Comparison of ENCODE assay signal across 11 cellular contexts in genomic region chr6:43077981-43078411, GRCh38. TPM values are rescaled to one million over a fixed set of nuclear protein-coding genes. Genes with fewer than 3 reads are reported as not detected.
DNase-seq lines count a peak whose midpoint lies in the region; ATAC-seq, FAIRE-seq and TF ChIP-seq lines count a peak whose summit lies in the region.
"Had no signal": no experiment of that assay in that cellular context is flagged by ENCODE, and none has a peak within 500 bp of the region (broad histone marks: within the 10 kb centered on the region; RNA-seq: fewer than 3 reads in every experiment).

No MANE protein-coding gene starts in this region.

- H3K36me3 Mint-ChIP-seq in naive thymus-derived CD4-positive, alpha-beta T cell = peaks cover 0 to 7% (median 2%) of the 10 kb centered on the region in 5 donors

- DNase-seq in AG10803 (ENCODE audit: low read depth) (peak; percentile 95), IMR-90 (peak; percentile 67), H1 (ENCODE audit: low read depth in 1 of 2, low spot score in 2 of 2) (no peak), MV-4-11 (lab: John Stamatoyannopoulos, UW) (no peak), cortex of kidney (lab: John Stamatoyannopoulos, UW) (no peak), ecto neural progenitor cell (ENCODE audit: low spot score) (no peak)
- DNase-seq in naive thymus-derived CD4-positive, alpha-beta T cell = no peak
- DNase-seq in stimulated activated naive CD4-positive, alpha-beta T cell treated with Interleukin-2 at 50 U/mL for 16 hours (lab: John Stamatoyannopoulos, UW) = no peak
- DNase-seq: activated CD4-positive, alpha-beta T cell treated with anti-CD3 and anti-CD28 coated beads, Interleukin-2, amount 50 U/mL, for 48 hours had no signal

- peaks cover 12 to 61% of the 10 kb centered on the region in 2 experiments for H3K79me2 ChIP-seq in H1 (ENCODE audit: control insufficient read depth in 1 of 2, insufficient read depth in 2 of 2, low read length in 2 of 2)

- intact Hi-C loops in IMR-90 (cut with micrococcal nuclease) = loop anchor here (1.0 to 2.0 kb wide), 2 partner anchors 13 to 36 kb away; no protein-coding TSS in a partner anchor
- intact Hi-C loops in naive thymus-derived CD4-positive, alpha-beta T cell (cut with micrococcal nuclease) = no loop called here

- POLR2A ChIA-PET in IMR-90 (lab: Charles Lee; ENCODE audit: unreplicated experiment) (no interaction called here), H1 (lab: Charles Lee; ENCODE audit: partially characterized antibody) (interaction anchor here (0.9 to 5.0 kb wide), 12 partner anchors 9 to 102 kb away, joined by 3 to 43 read pairs (median 9); partner anchors contain the start of genes CUL7, KLC4, MRPL2 and SRF)
- POLR2A ChIA-PET in naive thymus-derived CD4-positive, alpha-beta T cell (lab: Charles Lee) = interaction anchor here (0.6 kb wide), 1 partner anchor 12 kb away, joined by 3 read pairs; no protein-coding TSS in a partner anchor

- H2BK20ac ChIP-seq in IMR-90 (ENCODE audit: low read depth, low read length) (peak overlapping the region; percentile 5), H1 (ENCODE audit: low read length) (no peak overlapping the region)

- TF ChIP-seq RAD21 in IMR-90 (IDR thresholded peaks at IDR 0.05; ENCODE audit: low read length) (no peak), H1 (IDR thresholded peaks at IDR 0.05 in 1 of 2, conservative IDR thresholded peaks at IDR 0.05 in 1 of 2; ENCODE audit: low read depth in 2 of 2, low read length in 2 of 2) (no peak)

- H2BK120ac ChIP-seq in IMR-90 (ENCODE audit: low read depth, low read length) (peak overlapping the region; percentile 76), H1 (replicated peaks; ENCODE audit: low read depth, low read length) (no peak overlapping the region)

- peaks cover 10% of the 10 kb centered on the region; the same call in 1 of the 2 replicates for H3K23me2 ChIP-seq in H1 (ENCODE audit: low read depth, low read length)

- no TSS peak for BruUV-seq in IMR-90 (replicated peaks; lab: Mats Ljungman, UMichigan)

- H3K4me2 ChIP-seq in IMR-90 (ENCODE audit: low read depth, low read length) (peak overlapping the region; percentile 93), H1 (ENCODE audit: insufficient read depth in 1 of 2, low read depth in 2 of 2, low read length in 2 of 2) (peak overlapping the region; percentile 68 to 72)

- H3K9ac ChIP-seq in IMR-90 (ENCODE audit: low read depth, low read length) = peak overlapping the region; percentile 92
- peak overlapping the region in 1 of 4 experiments; percentile 16; a peak in 2 of 7 replicates for H3K9ac ChIP-seq in H1 (replicated peaks in 1 of 4; ENCODE audit: extremely low read depth in 1 of 4, low read depth in 3 of 4, low read length in 3 of 4)

- peak; percentile 15; the same call in 1 of the 2 replicates for TF ChIP-seq CTCF in AG10803 (conservative IDR thresholded peaks at IDR 0.05; ENCODE audit: low read length)
- TF ChIP-seq CTCF in IMR-90 (conservative IDR thresholded peaks at IDR 0.05; ENCODE audit: low read depth, low read length) = no peak
- no peak for TF ChIP-seq CTCF in H1 (IDR thresholded peaks at IDR 0.05; ENCODE audit: control extremely low read depth in 1 of 3, insufficient read depth in 1 of 3, low read depth in 1 of 3, low read length in 3 of 3)

- no peak for TF ChIP-seq EP300 in H1 (IDR thresholded peaks at IDR 0.05; ENCODE audit: borderline replicate concordance in 1 of 2, low read depth in 2 of 2, low read length in 2 of 2)

- peak overlapping the region; percentile 16 for H2AFZ ChIP-seq in IMR-90 (replicated peaks; ENCODE audit: low read length, poor library complexity)
- no peak overlapping the region for H2AFZ ChIP-seq in H1 (ENCODE audit: low read length)

- no peak for ATAC-seq in IMR-90 (ENCODE audit: low read depth)
- no peak for ATAC-seq in naive thymus-derived CD4-positive, alpha-beta T cell
- ATAC-seq: Right ventricle myocardium inferior had no signal

- peak overlapping the region in 8 of 10 donors; percentile 13 to 77 (median 43) for H3K4me3 Mint-ChIP-seq in naive thymus-derived CD4-positive, alpha-beta T cell

- peak overlapping the region; percentile 75 for H4K91ac ChIP-seq in IMR-90 (ENCODE audit: insufficient read depth, low read depth, low read length)
- no peak overlapping the region for H4K91ac ChIP-seq in H1 (replicated peaks; ENCODE audit: insufficient read length, low read length)

- peaks cover 34% of the 10 kb centered on the region for H4K20me1 ChIP-seq in IMR-90 (ENCODE audit: insufficient read depth, low read length)
- peaks cover 14 to 18% of the 10 kb centered on the region in 2 experiments for H4K20me1 ChIP-seq in H1 (replicated peaks in 1 of 2; ENCODE audit: control insufficient read depth in 1 of 2, insufficient read depth in 2 of 2, low read length in 2 of 2)

- peaks cover 18% of the 10 kb centered on the region for H3K9me1 ChIP-seq in IMR-90 (ENCODE audit: insufficient read depth, low read length)

- H3K18ac ChIP-seq in IMR-90 (ENCODE audit: low read depth, low read length) (peak overlapping the region; percentile 79), H1 (ENCODE audit: extremely low read depth, low read length) (peak overlapping the region; percentile 32; the same call in 1 of the 2 replicates)

- H3K79me1 ChIP-seq in IMR-90 (ENCODE audit: low read depth in 1 of 2, low read length in 2 of 2) = peaks cover 17 to 67% of the 10 kb centered on the region in 2 experiments
- H3K79me1 ChIP-seq in H1 (ENCODE audit: low read depth, low read length) = peaks cover 14% of the 10 kb centered on the region

- H3K9me3 ChIP-seq in IMR-90 (ENCODE audit: control insufficient read depth, insufficient read depth, low read length) (no peaks in the 10 kb centered on the region), H1 (ENCODE audit: insufficient read depth in 2 of 2, low read depth in 1 of 2, low read length in 1 of 2) (no peaks in the 10 kb centered on the region)
- H3K9me3 ChIP-seq in naive thymus-derived CD4-positive, alpha-beta T cell (ENCODE audit: control insufficient read depth in 2 of 3, low read length in 3 of 3) = no peaks in the 10 kb centered on the region
- H3K9me3 ChIP-seq: ascending aorta had no signal

- H3K23ac ChIP-seq in IMR-90 (ENCODE audit: low read depth, low read length) (peak overlapping the region; percentile 93), H1 (ENCODE audit: insufficient read length) (no peak overlapping the region)

- peak overlapping the region; percentile 86 for H3K4ac ChIP-seq in IMR-90 (ENCODE audit: low read depth, low read length)
- no peak overlapping the region for H3K4ac ChIP-seq in H1 (replicated peaks; ENCODE audit: insufficient read length, low read depth, low read length)

- no peaks in the 10 kb centered on the region for H3K9me3 Mint-ChIP-seq in naive thymus-derived CD4-positive, alpha-beta T cell

- peak overlapping the region; percentile 47; the same call in 1 of the 3 replicates for H2BK15ac ChIP-seq in IMR-90 (ENCODE audit: low read depth, low read length)
- H2BK15ac ChIP-seq in H1 (ENCODE audit: low read length) = 0 out of 2 replicates have a peak overlapping the region, but pooled peaks have one; percentile 46

- peaks cover 0 to 8% (median 0%) of the 10 kb centered on the region in 7 donors for H3K4me1 Mint-ChIP-seq in naive thymus-derived CD4-positive, alpha-beta T cell

- H3K36me3 ChIP-seq in IMR-90 (ENCODE audit: control insufficient read depth, insufficient read depth, low read length) = peaks cover 3% of the 10 kb centered on the region; the same call in 1 of the 2 replicates
- peaks cover 0 to 1% (median 0%) of the 10 kb centered on the region in 4 experiments; a peak in 2 of 8 replicates for H3K36me3 ChIP-seq in H1 (ENCODE audit: control insufficient read depth in 2 of 4, insufficient read depth in 4 of 4, low read length in 3 of 4)
- H3K36me3 ChIP-seq in naive thymus-derived CD4-positive, alpha-beta T cell (ENCODE audit: control insufficient read depth in 2 of 3, insufficient read depth in 3 of 3, low read length in 3 of 3) = peaks cover 0 to 8% (median 0%) of the 10 kb centered on the region in 3 experiments

- H3K56ac ChIP-seq in IMR-90 (ENCODE audit: extremely low read depth, insufficient read depth, low read length) (peak overlapping the region; percentile 12; the same call in 1 of the 2 replicates), H1 (replicated peaks; ENCODE audit: insufficient read length, low read depth, low read length) (no peak overlapping the region)

- peak overlapping the region; percentile 66 for H2AK9ac ChIP-seq in IMR-90 (replicated peaks; ENCODE audit: low read depth, low read length, poor library complexity)

- in situ Hi-C loops in IMR-90 (cut with MboI; ENCODE audit: low sequenced_read_pairs) = loop anchor here (5.0 kb wide), 1 partner anchor 49 kb away; no protein-coding TSS in a partner anchor

- H4K5ac ChIP-seq in IMR-90 (ENCODE audit: low read depth, low read length) (peak overlapping the region; percentile 68), H1 (ENCODE audit: insufficient read length, low read depth, low read length) (no peak overlapping the region)

- WGBS in IMR-90 (ENCODE audit: extremely low coverage in 2 of 2, insufficient read length in 1 of 2), 2 experiments = 33% methylated on average over 3 of the region's 4 CpGs; no CpG with 5 or more reads in 1 of the 2 experiments
- 52% methylated on average over 4 of the region's 4 CpGs; no CpG with 5 or more reads in 1 of the 2 experiments for WGBS in H1 (ENCODE audit: extremely low coverage in 1 of 2, insufficient coverage in 1 of 2, insufficient read length in 1 of 2, insufficient replicate concordance in 2 of 2, low coverage in 1 of 2, low lambda C conversion rate in 2 of 2, missing lambda C conversion rate in 1 of 2), 2 experiments

- H3K27me3 Mint-ChIP-seq in naive thymus-derived CD4-positive, alpha-beta T cell = peaks cover 15 to 45% (median 18%) of the 10 kb centered on the region in 5 donors

- H2BK12ac ChIP-seq in H1 (ENCODE audit: low read depth, low read length) = no peak overlapping the region

- H3K14ac ChIP-seq in IMR-90 (replicated peaks; ENCODE audit: low read depth, low read length) = peak overlapping the region; percentile 97
- no peak overlapping the region for H3K14ac ChIP-seq in H1 (ENCODE audit: insufficient read length)

- H2BK5ac ChIP-seq in IMR-90 (ENCODE audit: low read depth, low read length, poor library complexity, severe bottlenecking) = peak overlapping the region; percentile 84
- H2BK5ac ChIP-seq in H1 (ENCODE audit: low read depth, low read length) = no peak overlapping the region

- FAIRE-seq in H1 (lab: Jason Lieb, UNC) = no peak

- H3K4me3 ChIP-seq in AG10803 (ENCODE audit: low read length) = peak overlapping the region; percentile 87
- peak overlapping the region; percentile 76 for H3K4me3 ChIP-seq in IMR-90 (ENCODE audit: insufficient read depth, low read depth, low read length)
- H3K4me3 ChIP-seq in H1 (ENCODE audit: extremely low read depth in 1 of 4, insufficient read depth in 2 of 4, low read depth in 3 of 4, low read length in 4 of 4) = peak overlapping the region; percentile 84 to 95 (median 94); a peak in 7 of 8 replicates
- H3K4me3 ChIP-seq in naive thymus-derived CD4-positive, alpha-beta T cell (ENCODE audit: low read length) = no peak overlapping the region

- H3K27me3 ChIP-seq in IMR-90 (ENCODE audit: control insufficient read depth, insufficient read depth, low read length) (no peaks in the 10 kb centered on the region), H1 (replicated peaks in 1 of 4; ENCODE audit: control insufficient read depth in 3 of 4, extremely low read depth in 1 of 4, insufficient read depth in 3 of 4, low read length in 3 of 4) (0 out of 7 replicates have a peak, but pooled peaks cover 0 to 2% (median 0%) of the 10 kb centered on the region in 4 experiments)
- H3K27me3 ChIP-seq in naive thymus-derived CD4-positive, alpha-beta T cell (ENCODE audit: control insufficient read depth in 2 of 2, insufficient read depth in 2 of 2, low read length in 2 of 2) = no peaks in the 10 kb centered on the region

- CTCF ChIA-PET in IMR-90 (lab: Yijun Ruan, JAX) (interaction anchor here (0.7 kb wide), 1 partner anchor 42 kb away, joined by 3 read pairs; no protein-coding TSS in a partner anchor), H1 (lab: Charles Lee; ENCODE audit: partially characterized antibody) (interaction anchor here (0.6 to 4.8 kb wide), 8 partner anchors 7 to 96 kb away, joined by 3 to 40 read pairs (median 12); no protein-coding TSS in a partner anchor)
- CTCF ChIA-PET in naive thymus-derived CD4-positive, alpha-beta T cell (lab: Charles Lee) = no interaction called here

- no peak overlapping the region for H3K27ac Mint-ChIP-seq in naive thymus-derived CD4-positive, alpha-beta T cell

- H4K8ac ChIP-seq in IMR-90 (ENCODE audit: low read depth in 2 of 2, low read length in 2 of 2) = peak overlapping the region; percentile 35 to 73; a peak in 3 of 4 replicates
- no peak overlapping the region for H4K8ac ChIP-seq in H1 (ENCODE audit: extremely low read depth, insufficient read depth, low read length)

- H3K27ac ChIP-seq in IMR-90 (ENCODE audit: insufficient read depth, low read length) = peak overlapping the region; percentile 77
- no peak overlapping the region for H3K27ac ChIP-seq in H1 (ENCODE audit: low read depth, low read length)
- no peak overlapping the region for H3K27ac ChIP-seq in naive thymus-derived CD4-positive, alpha-beta T cell (ENCODE audit: low read depth, low read length)
- H3K27ac ChIP-seq: ascending aorta had no signal

- no peak for TF ChIP-seq POLR2A in IMR-90 (IDR thresholded peaks at IDR 0.05; ENCODE audit: low read depth, low read length)
- no peak for TF ChIP-seq POLR2A in H1 (IDR thresholded peaks at IDR 0.05; ENCODE audit: control extremely low read depth in 1 of 2, low read depth in 2 of 2, low read length in 2 of 2)

- dilution Hi-C loops in IMR-90 (cut with HindIII; ENCODE audit: low sequenced_read_pairs, unreplicated experiment) = no loop called here

- peak overlapping the region; percentile 68; the same call in 1 of the 2 replicates for H2AK5ac ChIP-seq in IMR-90 (ENCODE audit: low read depth, low read length)
- no peak overlapping the region; the same call in 1 of the 2 replicates for H2AK5ac ChIP-seq in H1 (ENCODE audit: low read depth, low read length)

- H3K4me1 ChIP-seq in IMR-90 (ENCODE audit: control insufficient read depth, insufficient read depth, low read length) (peaks cover 31% of the 10 kb centered on the region), H1 (replicated peaks in 1 of 4; ENCODE audit: control insufficient read depth in 3 of 4, insufficient read depth in 4 of 4, low read length in 3 of 4) (peaks cover 6 to 19% (median 10%) of the 10 kb centered on the region in 4 experiments; a peak in 6 of 7 replicates)
- H3K4me1 ChIP-seq in naive thymus-derived CD4-positive, alpha-beta T cell (ENCODE audit: control insufficient read depth in 2 of 2, insufficient read depth in 2 of 2, low read length in 2 of 2) = no peaks in the 10 kb centered on the region

RNA-seq across cellular contexts. Expression of gene PTK7, which starts 1.9 kb away (rescaled TPM):
- total RNA-seq in IMR-90 (2012; rRNA removed) = 44.4 and 47.1 TPM in 2 replicates
- polyA plus RNA-seq in IMR-90 (2012; rRNA removed) (122 and 142 TPM in 2 replicates), H1 (2011; rRNA removed) (110 and 133 TPM in 2 replicates)
- 77.1 and 216 TPM in 2 replicates for polyA plus RNA-seq in IMR-90 (2012; cell fraction: cytosol; rRNA removed)
- polyA plus RNA-seq in IMR-90 (2012; cell fraction: nucleus; rRNA removed; ENCODE audit: low replicate concordance) = 374 and 547 TPM in 2 replicates
- total RNA-seq in H1 (2021; fragmentation: NEBNext Ultra II Directional; extraction: Animal tissue kit (Norgen Biotek cat#: 25700)) = 130 and 138 TPM in 2 replicates
- polyA plus RNA-seq in H1 (2011; cell fraction: cytosol; rRNA removed) = 105 TPM
- polyA plus RNA-seq in H1 (2011; cell fraction: nucleus; rRNA removed) = 256 TPM
- 146 to 167 TPM (median 153 TPM) in 4 replicates for polyA plus RNA-seq in H1 (2012, experiment 1 of 2)
- polyA plus RNA-seq in H1 (2012, experiment 2 of 2) = 166 TPM
- 111 TPM for polyA plus RNA-seq in H1 (2013, experiment 1 of 2)
- 96.7 TPM for polyA plus RNA-seq in H1 (2013, experiment 2 of 2)
- polyA minus RNA-seq in H1 (2011; rRNA and poly(A)+ RNA removed) = 151 and 164 TPM in 2 replicates
- polyA minus RNA-seq in H1 (2011; cell fraction: cytosol; rRNA and poly(A)+ RNA removed) = 99.5 TPM
- polyA minus RNA-seq in H1 (2011; cell fraction: nucleus; rRNA and poly(A)+ RNA removed) = 99.6 TPM
- 1 to 10 TPM in 4 of 5 experiments, under 1 TPM in 1; 0.51 to 3.5 (median 1.4) TPM for total RNA-seq in naive thymus-derived CD4-positive, alpha-beta T cell
- polyA plus RNA-seq in naive thymus-derived CD4-positive, alpha-beta T cell = under 1 TPM; 0.31 to 0.38 TPM

RNA-seq across cellular contexts. Expression of gene KLC4, which starts 18.6 kb away (rescaled TPM):
- 9.7 and 10.9 TPM in 2 replicates for total RNA-seq in IMR-90 (2012; rRNA removed)
- polyA plus RNA-seq in IMR-90 (2012; rRNA removed) (12.4 and 13.0 TPM in 2 replicates), H1 (2011; rRNA removed) (15.7 and 23.8 TPM in 2 replicates)
- 7.7 and 11.3 TPM in 2 replicates for polyA plus RNA-seq in IMR-90 (2012; cell fraction: cytosol; rRNA removed)
- polyA plus RNA-seq in IMR-90 (2012; cell fraction: nucleus; rRNA removed; ENCODE audit: low replicate concordance) = 63.8 and 69.4 TPM in 2 replicates
- total RNA-seq in H1 (2021; fragmentation: NEBNext Ultra II Directional; extraction: Animal tissue kit (Norgen Biotek cat#: 25700)) = 27.7 and 28.5 TPM in 2 replicates
- polyA plus RNA-seq in H1 (2011; cell fraction: cytosol; rRNA removed) = 23.5 TPM
- polyA plus RNA-seq in H1 (2011; cell fraction: nucleus; rRNA removed) = 63.1 TPM
- 17.2 to 26.8 TPM (median 26.2 TPM) in 4 replicates for polyA plus RNA-seq in H1 (2012, experiment 1 of 2)
- 20.2 TPM for polyA plus RNA-seq in H1 (2012, experiment 2 of 2)
- 14.9 TPM for polyA plus RNA-seq in H1 (2013, experiment 1 of 2)
- polyA plus RNA-seq in H1 (2013, experiment 2 of 2) = 13.6 TPM
- 17.6 and 19.2 TPM in 2 replicates for polyA minus RNA-seq in H1 (2011; rRNA and poly(A)+ RNA removed)
- 9.5 TPM for polyA minus RNA-seq in H1 (2011; cell fraction: cytosol; rRNA and poly(A)+ RNA removed)
- 20.0 TPM for polyA minus RNA-seq in H1 (2011; cell fraction: nucleus; rRNA and poly(A)+ RNA removed)
- total RNA-seq in naive thymus-derived CD4-positive, alpha-beta T cell = 10 to 100 TPM; 16.5 to 56.9 (median 42.5) TPM
- polyA plus RNA-seq in naive thymus-derived CD4-positive, alpha-beta T cell = 10 to 100 TPM; 11.6 to 12.7 TPM

RNA-seq across cellular contexts. Expression of gene MRPL2, which starts 18.8 kb away (rescaled TPM):
- 15.8 and 18.1 TPM in 2 replicates for total RNA-seq in IMR-90 (2012; rRNA removed)
- polyA plus RNA-seq in IMR-90 (2012; rRNA removed) (45.9 and 46.8 TPM in 2 replicates), H1 (2011; rRNA removed) (58.7 and 61.0 TPM in 2 replicates)
- 23.2 and 43.0 TPM in 2 replicates for polyA plus RNA-seq in IMR-90 (2012; cell fraction: cytosol; rRNA removed)
- polyA plus RNA-seq in IMR-90 (2012; cell fraction: nucleus; rRNA removed; ENCODE audit: low replicate concordance) = 38.5 and 46.5 TPM in 2 replicates
- total RNA-seq in H1 (2021; fragmentation: NEBNext Ultra II Directional; extraction: Animal tissue kit (Norgen Biotek cat#: 25700)) = 97.7 and 99.9 TPM in 2 replicates
- 50.1 TPM for polyA plus RNA-seq in H1 (2011; cell fraction: cytosol; rRNA removed)
- 62.3 TPM for polyA plus RNA-seq in H1 (2011; cell fraction: nucleus; rRNA removed)
- polyA plus RNA-seq in H1 (2012, experiment 1 of 2) = 74.9 to 127 TPM (median 111 TPM) in 4 replicates
- polyA plus RNA-seq in H1 (2012, experiment 2 of 2) = 83.0 TPM
- 66.2 TPM for polyA plus RNA-seq in H1 (2013, experiment 1 of 2)
- polyA plus RNA-seq in H1 (2013, experiment 2 of 2) = 61.9 TPM
- 34.6 and 36.2 TPM in 2 replicates for polyA minus RNA-seq in H1 (2011; rRNA and poly(A)+ RNA removed)
- 37.5 TPM for polyA minus RNA-seq in H1 (2011; cell fraction: cytosol; rRNA and poly(A)+ RNA removed)
- polyA minus RNA-seq in H1 (2011; cell fraction: nucleus; rRNA and poly(A)+ RNA removed) = 16.5 TPM
- 10 to 100 TPM; 32.0 to 57.5 (median 47.7) TPM for total RNA-seq in naive thymus-derived CD4-positive, alpha-beta T cell
- polyA plus RNA-seq in naive thymus-derived CD4-positive, alpha-beta T cell = 10 to 100 TPM; 48.4 to 58.6 TPM

RNA-seq across cellular contexts. Expression of gene CUL7, which starts 24.3 kb away (rescaled TPM):
- total RNA-seq in IMR-90 (2012; rRNA removed) = 33.3 and 39.3 TPM in 2 replicates
- 38.0 and 39.9 TPM in 2 replicates for polyA plus RNA-seq in IMR-90 (2012; rRNA removed)
- polyA plus RNA-seq in IMR-90 (2012; cell fraction: cytosol; rRNA removed) = 21.6 and 30.2 TPM in 2 replicates
- polyA plus RNA-seq in IMR-90 (2012; cell fraction: nucleus; rRNA removed; ENCODE audit: low replicate concordance) = 102 and 140 TPM in 2 replicates
- total RNA-seq in H1 (2021; fragmentation: NEBNext Ultra II Directional; extraction: Animal tissue kit (Norgen Biotek cat#: 25700)) = 10.8 and 11.4 TPM in 2 replicates
- 15.0 and 19.1 TPM in 2 replicates for polyA plus RNA-seq in H1 (2011; rRNA removed)
- polyA plus RNA-seq in H1 (2011; cell fraction: cytosol; rRNA removed) = 20.6 TPM
- polyA plus RNA-seq in H1 (2011; cell fraction: nucleus; rRNA removed) = 75.9 TPM
- polyA plus RNA-seq in H1 (2012, experiment 1 of 2) = 11.1 to 16.5 TPM (median 14.8 TPM) in 4 replicates
- polyA plus RNA-seq in H1 (2012, experiment 2 of 2) = 11.6 TPM
- 6.7 TPM for polyA plus RNA-seq in H1 (2013, experiment 1 of 2)
- polyA plus RNA-seq in H1 (2013, experiment 2 of 2) = 6.2 TPM
- 25.3 and 26.4 TPM in 2 replicates for polyA minus RNA-seq in H1 (2011; rRNA and poly(A)+ RNA removed)
- 11.2 TPM for polyA minus RNA-seq in H1 (2011; cell fraction: cytosol; rRNA and poly(A)+ RNA removed)
- polyA minus RNA-seq in H1 (2011; cell fraction: nucleus; rRNA and poly(A)+ RNA removed) = 24.7 TPM
- 10 to 100 TPM in 4 of 5 experiments, 1 to 10 TPM in 1; 9.8 to 14.5 (median 12.7) TPM for total RNA-seq in naive thymus-derived CD4-positive, alpha-beta T cell
- polyA plus RNA-seq in naive thymus-derived CD4-positive, alpha-beta T cell = 1 to 10 TPM; 2.9 to 4.0 TPM

RNA-seq across cellular contexts. Expression of gene RRP36, which starts 56.6 kb away (rescaled TPM):
- 106 and 114 TPM in 2 replicates for total RNA-seq in IMR-90 (2012; rRNA removed)
- 54.3 and 55.1 TPM in 2 replicates for polyA plus RNA-seq in IMR-90 (2012; rRNA removed)
- 19.9 and 32.2 TPM in 2 replicates for polyA plus RNA-seq in IMR-90 (2012; cell fraction: cytosol; rRNA removed)
- polyA plus RNA-seq in IMR-90 (2012; cell fraction: nucleus; rRNA removed; ENCODE audit: low replicate concordance) = 8.8 and 25.5 TPM in 2 replicates
- total RNA-seq in H1 (2021; fragmentation: NEBNext Ultra II Directional; extraction: Animal tissue kit (Norgen Biotek cat#: 25700)) = 89.6 and 92.3 TPM in 2 replicates
- polyA plus RNA-seq in H1 (2011; rRNA removed) = 20.6 and 33.9 TPM in 2 replicates
- polyA plus RNA-seq in H1 (2011; cell fraction: cytosol; rRNA removed) = 48.7 TPM
- polyA plus RNA-seq in H1 (2011; cell fraction: nucleus; rRNA removed) = 32.2 TPM
- 88.5 to 96.8 TPM (median 92.1 TPM) in 4 replicates for polyA plus RNA-seq in H1 (2012, experiment 1 of 2)
- polyA plus RNA-seq in H1 (2012, experiment 2 of 2) = 53.2 TPM
- polyA plus RNA-seq in H1 (2013, experiment 1 of 2) = 85.3 TPM
- 82.7 TPM for polyA plus RNA-seq in H1 (2013, experiment 2 of 2)
- 51.2 and 56.1 TPM in 2 replicates for polyA minus RNA-seq in H1 (2011; rRNA and poly(A)+ RNA removed)
- 22.2 TPM for polyA minus RNA-seq in H1 (2011; cell fraction: cytosol; rRNA and poly(A)+ RNA removed)
- polyA minus RNA-seq in H1 (2011; cell fraction: nucleus; rRNA and poly(A)+ RNA removed) = 29.4 TPM
- total RNA-seq in naive thymus-derived CD4-positive, alpha-beta T cell = 10 to 100 TPM; 25.4 to 66.3 (median 48.4) TPM
- 10 to 100 TPM; 56.0 to 89.6 TPM for polyA plus RNA-seq in naive thymus-derived CD4-positive, alpha-beta T cell

Comparison
In these comparisons a context has a peak if more than half of its experiments do, and no peak if none do; other contexts are left out.
1. DNase-seq: peak in AG10803 (single experiment) and IMR-90 (single experiment); none in H1 (0 of 2), naive thymus-derived CD4-positive, alpha-beta T cell (0 of 9), MV-4-11 (single experiment), cortex of kidney (single experiment), ecto neural progenitor cell (single experiment) and stimulated activated naive CD4-positive, alpha-beta T cell treated with Interleukin-2 at 50 U/mL for 16 hours (single experiment).
2. RNA of gene PTK7, which starts 1.9 kb away (total RNA-seq): 130 to 138 TPM in H1 and 44.4 to 47.1 TPM in IMR-90; 0.51 to 3.5 TPM in naive thymus-derived CD4-positive, alpha-beta T cell; every median in the first group is over 10 times any median in the second.